ENCODE assay signal across 29 cellular contexts in the genomic region with DNA sequence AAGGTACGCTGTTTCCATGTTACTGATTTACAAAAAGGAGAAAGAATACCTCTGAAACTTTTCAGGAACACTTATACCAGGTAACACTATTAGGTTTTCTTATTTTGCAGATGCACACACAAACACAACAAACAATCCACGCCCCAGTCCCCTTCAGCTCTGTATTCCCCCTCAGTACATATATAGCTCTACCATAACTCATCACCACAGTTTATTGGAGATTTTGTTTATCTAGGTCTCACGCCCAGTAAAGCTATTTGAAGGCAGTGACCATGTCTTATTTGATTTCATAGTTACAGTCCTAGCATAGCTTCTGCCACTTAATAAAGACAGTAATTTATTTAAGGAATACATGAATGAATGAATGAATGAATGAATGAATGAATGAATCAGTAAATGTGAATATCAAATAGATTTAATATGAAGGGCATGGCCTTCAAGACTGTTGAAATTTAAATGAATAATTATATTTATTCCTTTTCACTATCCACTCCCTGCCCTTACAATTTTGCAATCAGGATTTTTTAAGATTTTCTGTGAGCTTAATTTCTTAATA.
"Had no signal": no experiment of that assay in that cellular context is flagged by ENCODE, and none has a peak within 500 bp of the region (broad histone marks: within the 10 kb centered on the region; RNA-seq: fewer than 3 reads in every experiment).

No MANE protein-coding gene starts in this region.

- H3K27me3 ChIP-seq: neural progenitor cell, ovary, right lobe of liver, sigmoid colon, spleen, suprapubic skin, testis, tibial artery, transverse colon, upper lobe of right lung, uterus had no signal

- H2AFZ ChIP-seq: neural progenitor cell, parathyroid adenoma had no signal

- ATAC-seq: natural killer cell; psoas muscle; right cardiac atrium; right lobe of liver; stimulated activated memory B cell treated with anti-CD40 and anti-IgM and Interleukin-4, amounts not matched to agents 10 μg/mL and 1 μg/mL and 100 μg/mL, for 72 hours; stimulated activated naive CD8-positive, alpha-beta T cell treated with anti-CD3 and anti-CD28 coated beads, Interleukin-15, amount 100 ng/mL, for 72 hours; stimulated activated naive CD8-positive, alpha-beta T cell treated with anti-CD3 and anti-CD28 coated beads, Interleukin-15, Interleukin-2, amounts not matched to agents 100 U/mL and 50 U/mL, for 24 hours; upper lobe of right lung had no signal

- H3K9me3 ChIP-seq: ovary, psoas muscle, right lobe of liver, sigmoid colon, spleen, suprapubic skin, testis, tibial artery, transverse colon, upper lobe of right lung, uterus had no signal

- H3K27ac ChIP-seq: neural progenitor cell, ovary, parathyroid adenoma, psoas muscle, right lobe of liver, sigmoid colon, skin epidermis, spleen, suprapubic skin, testis, tibial artery, transverse colon, upper lobe of right lung, uterus had no signal

- H3K36me3 ChIP-seq: neural progenitor cell, ovary, suprapubic skin, uterus had no signal

- H3K4me2 ChIP-seq: neural progenitor cell, smooth muscle cell had no signal

- DNase-seq: natural killer cell; occipital lobe; ovary; posterior cingulate gyrus; psoas muscle; right cardiac atrium; right lobe of liver; sigmoid colon; spleen; stimulated activated CD4-positive, alpha-beta T cell treated with anti-CD3 and anti-CD28 coated beads, Interleukin-12 subunit alpha, Interleukin-12 subunit beta, amount 100 ng/mL, for 4 hours; stimulated activated CD4-positive, alpha-beta T cell treated with anti-CD3 and anti-CD28 coated beads, Interleukin-1b, Interleukin-23, amount 100 ng/mL, for 48 hours; stimulated activated CD4-positive, alpha-beta T cell treated with anti-CD3 and anti-CD28 coated beads, Interleukin-4, amount 100 ng/mL, for 1 hour; stimulated activated CD4-positive, alpha-beta T cell treated with anti-CD3 and anti-CD28 coated beads, Interleukin-4, amount 100 ng/mL, for 4 hours; stimulated activated CD8-positive, alpha-beta memory T cell treated with anti-CD3 and anti-CD28 coated beads, Interleukin-4, amount 100 ng/mL, for 48 hours; stimulated activated naive CD4-positive, alpha-beta T cell; stimulated activated naive CD8-positive, alpha-beta T cell treated with anti-CD3 and anti-CD28 coated beads, Interleukin-15, amount 100 ng/mL, for 72 hours; stimulated activated naive CD8-positive, alpha-beta T cell treated with anti-CD3 and anti-CD28 coated beads, Interleukin-15, Interleukin-2, amounts not matched to agents 100 U/mL and 50 U/mL, for 24 hours; substantia nigra; testis; tibial artery; transverse colon; upper lobe of right lung; uterus had no signal

- H3K79me2 ChIP-seq: parathyroid adenoma had no signal

- H3K9ac ChIP-seq: neural progenitor cell, parathyroid adenoma had no signal

- H3K4me1 ChIP-seq: neural progenitor cell, parathyroid adenoma, psoas muscle, right lobe of liver, sigmoid colon, spleen, suprapubic skin, testis, tibial artery, transverse colon, upper lobe of right lung had no signal

- H3K4me3 ChIP-seq: neural progenitor cell, ovary, psoas muscle, right lobe of liver, sigmoid colon, skin epidermis, smooth muscle cell, spleen, suprapubic skin, testis, tibial artery, transverse colon, upper lobe of right lung, uterus had no signal
